8 cellular contexts compared by ENCODE assay signal in the genomic region with DNA sequence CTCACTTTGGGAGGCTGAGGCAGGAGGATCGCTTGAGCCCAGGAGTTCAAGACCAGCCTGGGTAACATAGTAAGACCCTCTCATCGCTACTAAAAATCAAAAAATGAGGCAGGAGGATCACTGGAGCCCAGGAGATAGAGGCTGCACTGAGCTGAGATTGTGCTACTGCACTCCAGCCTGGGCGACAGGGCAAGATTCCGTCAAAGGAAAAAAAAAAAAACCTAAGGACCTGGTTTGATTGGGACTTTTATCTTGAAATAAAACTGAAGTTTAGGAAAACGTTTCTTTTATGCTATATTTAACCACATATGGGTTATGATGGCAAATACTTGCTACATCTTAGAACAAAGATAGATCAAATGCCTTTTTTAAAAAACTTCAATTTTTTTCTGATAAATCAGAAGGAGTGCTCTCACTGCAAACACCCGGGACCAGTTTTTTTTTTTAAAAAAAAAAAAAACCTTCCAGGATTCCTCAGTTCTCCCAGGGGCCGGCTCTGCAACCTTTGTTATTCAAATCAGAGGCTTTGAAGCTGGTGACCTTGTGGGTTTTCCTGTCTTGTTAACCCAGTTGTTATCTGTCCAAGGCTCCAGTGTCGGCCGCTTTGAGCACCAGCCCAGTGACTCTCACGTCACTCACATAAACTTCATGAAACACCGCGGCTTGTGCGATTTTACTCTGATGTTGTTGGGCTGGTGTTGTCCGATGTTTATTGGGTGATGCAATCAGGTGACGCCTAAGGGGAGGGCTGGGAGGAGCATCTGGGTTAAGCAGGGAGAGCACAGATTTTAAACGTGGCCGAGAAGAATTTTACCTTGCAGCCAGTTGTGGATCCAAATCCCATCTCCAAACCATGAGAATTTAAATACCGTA. TPM values are rescaled to one million over a fixed set of nuclear protein-coding genes. Genes with fewer than 3 reads are reported as not detected.
DNase-seq lines count a peak whose midpoint lies in the region; ATAC-seq, FAIRE-seq and TF ChIP-seq lines count a peak whose summit lies in the region.

No MANE protein-coding gene starts in this region.

- TF ChIP-seq CTCF in C4-2B (conservative IDR thresholded peaks at IDR 0.05) (no peak), HepG2 (CRISPR knock-in tag; IDR thresholded peaks at IDR 0.05) (no peak)

- H3K4me1 Mint-ChIP-seq in stimulated activated naive CD8-positive, alpha-beta T cell treated with anti-CD3 and anti-CD28 coated beads, Interleukin-15, amount 100 ng/mL, for 72 hours: peaks cover 5% of the 10 kb centered on the region

- no TSS peak for BruUV-seq in HepG2 (replicated peaks; lab: Mats Ljungman, UMichigan)

- POLR2A ChIA-PET in HepG2 (lab: Yijun Ruan, JAX): interaction anchor here (0.7 to 1.5 kb wide), 4 partner anchors 15 to 295 kb away, joined by 3 to 5 read pairs (median 3); a partner anchor contains a TSS

- WGBS in HUES64: 13% methylated on average over 17 of the region's 18 CpGs
- 11% methylated on average over 18 of the region's 18 CpGs for WGBS in HepG2 (ENCODE audit: low lambda C conversion rate)

- no peaks in the 10 kb centered on the region for H3K9me3 Mint-ChIP-seq in stimulated activated naive CD8-positive, alpha-beta T cell treated with anti-CD3 and anti-CD28 coated beads, Interleukin-15, amount 100 ng/mL, for 72 hours

- no peaks in the 10 kb centered on the region for H3K79me2 ChIP-seq in HepG2 (ENCODE audit: insufficient read depth, low read length)

- H3K4me2 ChIP-seq in HepG2 (ENCODE audit: low read depth, low read length): peak overlapping the region; percentile 68

- H3K27me3 Mint-ChIP-seq in stimulated activated naive CD8-positive, alpha-beta T cell treated with anti-CD3 and anti-CD28 coated beads, Interleukin-15, amount 100 ng/mL, for 72 hours: no peaks in the 10 kb centered on the region

- H3K9me3 ChIP-seq in HUES64 (ENCODE audit: insufficient read depth, low read depth, low read length): no peaks in the 10 kb centered on the region
- no peaks in the 10 kb centered on the region for H3K9me3 ChIP-seq in HepG2 (ENCODE audit: low read length)

- peak in 1 of 2 experiments; percentile 62 for TF ChIP-seq EP300 in HepG2 (IDR thresholded peaks at IDR 0.05; ENCODE audit: low read depth in 2 of 2, low read length in 2 of 2)
- peak; percentile 87 for TF ChIP-seq EP300 in HepG2 (CRISPR knock-in tag; IDR thresholded peaks at IDR 0.05; ENCODE audit: borderline replicate concordance)

- peak overlapping the region; percentile 81 to 86 for H3K27ac Mint-ChIP-seq in stimulated activated naive CD8-positive, alpha-beta T cell treated with anti-CD3 and anti-CD28 coated beads, Interleukin-15, amount 100 ng/mL, for 72 hours

- in situ Hi-C loops in HepG2 (cut with HindIII; ENCODE audit: extremely low pct_ligation_motif_present, low pct_unique_long_range_greater_than_20kb): no loop called here

- TF ChIP-seq POLR2A in HepG2 (IDR thresholded peaks at IDR 0.05; ENCODE audit: insufficient read depth in 1 of 2, low read depth in 2 of 2, low read length in 2 of 2): peak in 1 of 2 experiments; percentile 36; a peak in 1 of 4 replicates

- intact Hi-C loops in HepG2 (cut with micrococcal nuclease; ENCODE audit: unreplicated experiment): no loop called here

- CTCF ChIA-PET in HepG2 (lab: Yijun Ruan, JAX; ENCODE audit: low intra/inter-chr PET ratio, low total read pairs): interaction anchor here (1.0 kb wide), 1 partner anchor 13 kb away, joined by 3 read pairs; no protein-coding TSS in a partner anchor

- FAIRE-seq in HepG2 (lab: Jason Lieb, UNC): peak; percentile 92
- no peak for FAIRE-seq in RCC 7860 (lab: Jason Lieb, UNC)

- H3K4me3 ChIP-seq in HUES64 (ENCODE audit: low read length): peak overlapping the region; percentile 49
- H3K4me3 ChIP-seq in HepG2 (replicated peaks in 1 of 3; ENCODE audit: insufficient read depth in 1 of 3, low read depth in 2 of 3, low read length in 3 of 3): peak overlapping the region in 2 of 3 experiments; percentile 13 to 30; a peak in 1 of 6 replicates

- H4K20me1 ChIP-seq in HepG2 (ENCODE audit: insufficient read depth, low read length): no peaks in the 10 kb centered on the region

- H3K27ac ChIP-seq in C4-2B (peak overlapping the region; percentile 73), HUES64 (ENCODE audit: low read depth, low read length) (peak overlapping the region; percentile 81), HepG2 (ENCODE audit: extremely low read length, insufficient read depth, low read length) (peak overlapping the region; percentile 49)

- no peak for TF ChIP-seq RAD21 in HepG2 (CRISPR knock-in tag; IDR thresholded peaks at IDR 0.05)

- no peaks in the 10 kb centered on the region for H3K36me3 ChIP-seq in HUES64 (ENCODE audit: insufficient read depth, low read length)
- no peaks in the 10 kb centered on the region for H3K36me3 ChIP-seq in HepG2 (replicated peaks in 1 of 2; ENCODE audit: control insufficient read depth in 1 of 2, insufficient read depth in 2 of 2, low read length in 2 of 2)

- H3K9ac ChIP-seq in HUES64 (ENCODE audit: low read depth, low read length) (peak overlapping the region; percentile 74), HepG2 (ENCODE audit: insufficient read depth, low read depth, low read length) (peak overlapping the region; percentile 52)

- H3K4me1 ChIP-seq in HUES64 (ENCODE audit: insufficient read depth, low read length) (peaks cover 15% of the 10 kb centered on the region), HepG2 (ENCODE audit: insufficient read depth, low read length) (peaks cover 46% of the 10 kb centered on the region)

- H2AFZ ChIP-seq in HepG2 (ENCODE audit: low read length): no peak overlapping the region

- DNase-seq in RPMI8226: peak; percentile 69
- DNase-seq in cerebellar cortex (ENCODE audit: low spot score): peak; percentile 88
- peak; percentile 99 for DNase-seq in HepG2 (ENCODE audit: low spot score)
- DNase-seq in stimulated activated naive CD8-positive, alpha-beta T cell treated with anti-CD3 and anti-CD28 coated beads, Interleukin-15, amount 100 ng/mL, for 72 hours: peak in 1 of 2 donors; percentile 47
- no peak for DNase-seq in RCC 7860 (ENCODE audit: low spot score)

- peak; percentile 81 for ATAC-seq in HepG2
- ATAC-seq in stimulated activated naive CD8-positive, alpha-beta T cell treated with anti-CD3 and anti-CD28 coated beads, Interleukin-15, amount 100 ng/mL, for 72 hours: peak; percentile 80
- no peak for ATAC-seq in HG03469 (IDR thresholded peaks at IDR 0.05; ENCODE audit: unreplicated experiment)

- H3K27me3 ChIP-seq in HUES64 (ENCODE audit: insufficient read depth, low read length) (no peaks in the 10 kb centered on the region), HepG2 (ENCODE audit: control insufficient read depth in 1 of 2, insufficient read depth in 2 of 2, low read length in 2 of 2) (0 out of 5 replicates have a peak, but pooled peaks cover 0 to 2% of the 10 kb centered on the region in 2 experiments)

- peak overlapping the region in 1 of 2 donors; percentile 35 for H3K4me3 Mint-ChIP-seq in stimulated activated naive CD8-positive, alpha-beta T cell treated with anti-CD3 and anti-CD28 coated beads, Interleukin-15, amount 100 ng/mL, for 72 hours

RNA-seq across cellular contexts. Expression of a gene that starts 10.5 kb away (rescaled TPM):
- polyA plus RNA-seq in HUES64 (2013, experiment 1 of 2): not detected
- polyA plus RNA-seq in HUES64 (2013, experiment 2 of 2): not detected
- total RNA-seq in HepG2 (2016; rRNA removed; fragmentation: Illumina TruSeq; extraction: Trizol): 0.10 and 0.51 TPM in 2 replicates
- 0.18 TPM in 1 of 2 replicates, not detected in the other for total RNA-seq in HepG2 (2016; cell fraction: cytosol; rRNA removed; fragmentation: Illumina TruSeq; extraction: Trizol; ENCODE audit: low read depth)
- total RNA-seq in HepG2 (2016; cell fraction: insoluble cytoplasmic fraction; rRNA removed; fragmentation: Illumina TruSeq; extraction: Trizol): 0.18 and 0.41 TPM in 2 replicates
- total RNA-seq in HepG2 (2016; cell fraction: membrane; rRNA removed; fragmentation: Illumina TruSeq; extraction: Trizol): 0.12 and 0.24 TPM in 2 replicates
- 0.75 and 0.91 TPM in 2 replicates for total RNA-seq in HepG2 (2016; cell fraction: nucleus; rRNA removed; fragmentation: Illumina TruSeq; extraction: Trizol)
- polyA plus RNA-seq in HepG2 (2011; rRNA removed): 1.1 and 1.9 TPM in 2 replicates
- 0.68 and 1.0 TPM in 2 replicates for polyA plus RNA-seq in HepG2 (2011; cell fraction: cytosol; rRNA removed)
- 5.3 and 5.4 TPM in 2 replicates for polyA plus RNA-seq in HepG2 (2011; cell fraction: nucleus; rRNA removed)
- 1.0 and 1.1 TPM in 2 replicates for polyA plus RNA-seq in HepG2 (2012)
- polyA plus RNA-seq in HepG2 (2016; cell fraction: cytosol; fragmentation: Illumina TruSeq; extraction: Trizol; ENCODE audit: low read depth): 0.09 and 0.10 TPM in 2 replicates
- polyA plus RNA-seq in HepG2 (2016; cell fraction: insoluble cytoplasmic fraction; fragmentation: Illumina TruSeq; extraction: Trizol; ENCODE audit: low read depth): 0.23 and 0.35 TPM in 2 replicates
- 0.21 TPM in 1 of 2 replicates, not detected in the other for polyA plus RNA-seq in HepG2 (2016; cell fraction: membrane; fragmentation: Illumina TruSeq; extraction: Trizol; ENCODE audit: low read depth)
- polyA plus RNA-seq in HepG2 (2016; cell fraction: nucleus; fragmentation: Illumina TruSeq; extraction: Trizol; ENCODE audit: insufficient read depth, low read depth): 1.9 TPM in 2 replicates
- 1.6 TPM in 1 of 2 replicates, not detected in the other for polyA minus RNA-seq in HepG2 (2011; rRNA and poly(A)+ RNA removed; ENCODE audit: low replicate concordance)
- 0.40 and 0.44 TPM in 2 replicates for polyA minus RNA-seq in HepG2 (2011; cell fraction: cytosol; rRNA and poly(A)+ RNA removed)
- polyA minus RNA-seq in HepG2 (2011; cell fraction: nucleus; rRNA and poly(A)+ RNA removed): 0.37 and 1.5 TPM in 2 replicates

RNA-seq across cellular contexts. Expression of a gene that starts 24.7 kb away (rescaled TPM):
- polyA plus RNA-seq in HUES64 (2013, experiment 1 of 2): not detected
- not detected for polyA plus RNA-seq in HUES64 (2013, experiment 2 of 2)
- not detected in 2 replicates for total RNA-seq in HepG2 (2016; rRNA removed; fragmentation: Illumina TruSeq; extraction: Trizol)
- total RNA-seq in HepG2 (2016; cell fraction: cytosol; rRNA removed; fragmentation: Illumina TruSeq; extraction: Trizol; ENCODE audit: low read depth): not detected in 2 replicates
- not detected in 2 replicates for total RNA-seq in HepG2 (2016; cell fraction: insoluble cytoplasmic fraction; rRNA removed; fragmentation: Illumina TruSeq; extraction: Trizol)
- not detected in 2 replicates for total RNA-seq in HepG2 (2016; cell fraction: membrane; rRNA removed; fragmentation: Illumina TruSeq; extraction: Trizol)
- total RNA-seq in HepG2 (2016; cell fraction: nucleus; rRNA removed; fragmentation: Illumina TruSeq; extraction: Trizol): not detected in 2 replicates
- polyA plus RNA-seq in HepG2 (2011; rRNA removed): not detected in 2 replicates
- not detected in 2 replicates for polyA plus RNA-seq in HepG2 (2011; cell fraction: cytosol; rRNA removed)
- polyA plus RNA-seq in HepG2 (2011; cell fraction: nucleus; rRNA removed): not detected in 2 replicates
- not detected in 2 replicates for polyA plus RNA-seq in HepG2 (2012)
- polyA plus RNA-seq in HepG2 (2016; cell fraction: cytosol; fragmentation: Illumina TruSeq; extraction: Trizol; ENCODE audit: low read depth): not detected in 2 replicates
- not detected in 2 replicates for polyA plus RNA-seq in HepG2 (2016; cell fraction: insoluble cytoplasmic fraction; fragmentation: Illumina TruSeq; extraction: Trizol; ENCODE audit: low read depth)
- polyA plus RNA-seq in HepG2 (2016; cell fraction: membrane; fragmentation: Illumina TruSeq; extraction: Trizol; ENCODE audit: low read depth): not detected in 2 replicates
- not detected in 2 replicates for polyA plus RNA-seq in HepG2 (2016; cell fraction: nucleus; fragmentation: Illumina TruSeq; extraction: Trizol; ENCODE audit: insufficient read depth, low read depth)
- polyA minus RNA-seq in HepG2 (2011; rRNA and poly(A)+ RNA removed; ENCODE audit: low replicate concordance): not detected in 2 replicates
- not detected in 2 replicates for polyA minus RNA-seq in HepG2 (2011; cell fraction: cytosol; rRNA and poly(A)+ RNA removed)
- polyA minus RNA-seq in HepG2 (2011; cell fraction: nucleus; rRNA and poly(A)+ RNA removed): not detected in 2 replicates
